Comparison of ENCODE assay signal across 14 cellular contexts in the genomic region with DNA sequence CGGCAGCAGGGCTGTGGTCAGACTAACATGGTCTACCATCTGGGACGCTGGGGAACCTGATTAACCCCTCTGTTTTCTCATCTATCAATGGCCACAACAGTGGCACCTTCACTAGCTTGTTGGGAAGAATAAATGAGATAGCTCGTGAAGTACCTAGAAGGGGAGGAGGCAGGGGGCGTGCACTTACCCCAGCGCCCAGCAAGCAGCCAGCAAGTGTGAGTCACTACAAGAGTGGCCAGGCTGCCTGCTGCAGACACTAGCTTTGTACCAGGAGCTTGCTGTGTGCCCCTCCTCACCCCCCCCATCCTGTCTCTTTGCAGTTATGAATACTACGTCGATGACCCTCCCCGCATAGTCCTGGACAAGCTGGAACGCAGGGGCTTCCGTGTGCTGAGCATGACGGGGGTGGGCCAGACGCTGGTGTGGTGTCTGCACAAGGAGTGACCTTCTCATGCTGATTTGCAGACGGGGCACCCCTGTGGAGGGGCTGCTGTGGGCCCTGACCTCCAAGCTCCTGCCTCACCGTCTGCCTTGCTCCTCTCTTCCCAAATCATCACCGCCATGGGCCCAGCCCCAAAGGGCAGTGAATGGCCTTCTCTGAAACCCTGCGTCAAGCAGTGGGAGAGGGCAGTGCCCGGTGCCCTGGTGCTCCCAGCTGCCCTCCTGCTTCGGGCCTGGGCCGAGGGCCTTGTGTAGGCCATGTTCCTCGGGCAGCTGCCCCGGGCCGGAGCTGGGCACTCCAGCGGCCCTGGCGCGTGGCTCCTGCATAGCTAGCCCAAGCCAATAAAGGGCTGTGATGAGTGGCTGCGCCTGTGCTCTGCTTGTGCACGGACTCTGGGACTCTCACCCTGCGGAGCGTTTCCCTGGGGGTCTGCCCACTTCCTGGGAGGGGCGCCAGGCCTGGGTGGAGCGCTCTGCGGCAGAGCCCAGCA. TPM values are rescaled to one million over a fixed set of nuclear protein-coding genes. Genes with fewer than 3 reads are reported as not detected.
DNase-seq lines count a peak whose midpoint lies in the region; ATAC-seq, FAIRE-seq and TF ChIP-seq lines count a peak whose summit lies in the region.
"Had no signal": no experiment of that assay in that cellular context is flagged by ENCODE, and none has a peak within 500 bp of the region (broad histone marks: within the 10 kb centered on the region; RNA-seq: fewer than 3 reads in every experiment).

No MANE protein-coding gene starts in this region.

- DNase-seq in ELR (ENCODE audit: low read depth) (peak; percentile 57), M059J (ENCODE audit: low read depth) (peak; percentile 78), brain microvascular endothelial cell (peak; percentile 60), HepG2 (ENCODE audit: low spot score) (no peak), small intestine (no peak), NCI-H2196 (lab: John Stamatoyannopoulos, UW; ENCODE audit: unreplicated experiment) (no peak), midbrain (lab: John Stamatoyannopoulos, UW) (no peak)
- DNase-seq: activated naive CD8-positive, alpha-beta T cell treated with anti-CD3 and anti-CD28 coated beads for 36 hours; CD4-positive, alpha-beta T cell; heart right ventricle; NCI-H2171; psoas muscle; RPMI8226 had no signal

- FAIRE-seq in HepG2 (lab: Jason Lieb, UNC), result no peak
- FAIRE-seq in small intestine (lab: Jason Lieb, UNC), result no peak

- H3K4me1 ChIP-seq in HepG2 (ENCODE audit: insufficient read depth, low read length) (peaks cover 31% of the 10 kb centered on the region), small intestine (ENCODE audit: control insufficient read depth in 2 of 2, insufficient read depth in 1 of 2, low read depth in 1 of 2, low read length in 1 of 2) (peaks cover 2 to 3% of the 10 kb centered on the region in 2 donors)

- CTCF ChIA-PET in HepG2 (lab: Yijun Ruan, JAX; ENCODE audit: low intra/inter-chr PET ratio, low total read pairs), result no interaction called here

- H4K20me1 ChIP-seq in HepG2 (ENCODE audit: insufficient read depth, low read length), result no peaks in the 10 kb centered on the region

- intact Hi-C loops in HepG2 (cut with micrococcal nuclease; ENCODE audit: unreplicated experiment), result no loop called here

- ATAC-seq in HepG2 (no peak), HG02678 (IDR thresholded peaks at IDR 0.05; ENCODE audit: unreplicated experiment) (no peak)
- ATAC-seq: heart right ventricle, psoas muscle had no signal

- H3K27me3 ChIP-seq in brain microvascular endothelial cell (replicated peaks) (no peaks in the 10 kb centered on the region), HepG2 (ENCODE audit: control insufficient read depth in 1 of 2, insufficient read depth in 2 of 2, low read length in 2 of 2) (no peaks in the 10 kb centered on the region), small intestine (ENCODE audit: control insufficient read depth in 2 of 2, insufficient read depth in 2 of 2, low read length in 2 of 2) (no peaks in the 10 kb centered on the region)
- H3K27me3 ChIP-seq: heart right ventricle had no signal

- WGBS in HepG2 (ENCODE audit: low lambda C conversion rate), result 97% methylated on average over 20 of the region's 32 CpGs
- 88 to 90% (median 88%) methylated on average over 32 of the region's 32 CpGs for WGBS in small intestine, 3 donors

- no peak for TF ChIP-seq EP300 in HepG2 (IDR thresholded peaks at IDR 0.05; ENCODE audit: low read depth in 2 of 2, low read length in 2 of 2)
- TF ChIP-seq EP300 in HepG2 (CRISPR knock-in tag; IDR thresholded peaks at IDR 0.05; ENCODE audit: borderline replicate concordance), result no peak

- no peak overlapping the region for H2AFZ ChIP-seq in HepG2 (ENCODE audit: low read length)

- H3K4me3 ChIP-seq in brain microvascular endothelial cell (ENCODE audit: low read depth, low read length) (no peak overlapping the region), HepG2 (replicated peaks in 1 of 3; ENCODE audit: insufficient read depth in 1 of 3, low read depth in 2 of 3, low read length in 3 of 3) (no peak overlapping the region), small intestine (ENCODE audit: low read depth in 1 of 2, low read length in 2 of 2) (no peak overlapping the region)
- H3K4me3 ChIP-seq: heart right ventricle, psoas muscle had no signal

- H3K36me3 ChIP-seq in brain microvascular endothelial cell (replicated peaks) (no peaks in the 10 kb centered on the region), HepG2 (replicated peaks in 1 of 2; ENCODE audit: control insufficient read depth in 1 of 2, insufficient read depth in 2 of 2, low read length in 2 of 2) (peaks cover 7 to 22% of the 10 kb centered on the region in 2 experiments; a peak in 4 of 5 replicates), small intestine (ENCODE audit: control insufficient read depth in 2 of 2, insufficient read depth in 2 of 2, low read length in 2 of 2) (peaks cover 0 to 4% of the 10 kb centered on the region in 2 donors)

- H3K4me2 ChIP-seq in HepG2 (ENCODE audit: low read depth, low read length), result no peak overlapping the region

- TF ChIP-seq CTCF in brain microvascular endothelial cell (IDR thresholded peaks at IDR 0.05; ENCODE audit: low read depth, low read length, missing control alignments) (no peak), HepG2 (CRISPR knock-in tag; IDR thresholded peaks at IDR 0.05) (no peak)

- TF ChIP-seq POLR2A in HepG2 (IDR thresholded peaks at IDR 0.05; ENCODE audit: insufficient read depth in 1 of 2, low read depth in 2 of 2, low read length in 2 of 2), result peak in 1 of 2 experiments; percentile 26; a peak in 1 of 4 replicates

- in situ Hi-C loops in brain microvascular endothelial cell (cut with HindIII; ENCODE audit: low pct_ligation_motif_present, low sequenced_read_pairs) (no loop called here), HepG2 (cut with HindIII; ENCODE audit: extremely low pct_ligation_motif_present, low pct_unique_long_range_greater_than_20kb) (no loop called here)

- H3K9ac ChIP-seq in HepG2 (ENCODE audit: insufficient read depth, low read depth, low read length), result no peak overlapping the region

- H3K79me2 ChIP-seq in HepG2 (ENCODE audit: insufficient read depth, low read length), result peaks cover 11% of the 10 kb centered on the region

- BruUV-seq in HepG2 (replicated peaks; lab: Mats Ljungman, UMichigan), result no TSS peak

- no peak for TF ChIP-seq RAD21 in HepG2 (CRISPR knock-in tag; IDR thresholded peaks at IDR 0.05)

- H3K27ac ChIP-seq in brain microvascular endothelial cell (no peak overlapping the region), HepG2 (ENCODE audit: extremely low read length, insufficient read depth, low read length) (no peak overlapping the region), small intestine (ENCODE audit: low read depth in 1 of 2, low read length in 1 of 2) (no peak overlapping the region)
- H3K27ac ChIP-seq: psoas muscle had no signal

- POLR2A ChIA-PET in HepG2 (lab: Yijun Ruan, JAX), result interaction anchor here (0.9 to 1.2 kb wide), 2 partner anchors 40 to 73 kb away, joined by 3 to 4 read pairs; a partner anchor contains a TSS

- no peaks in the 10 kb centered on the region for H3K9me3 ChIP-seq in HepG2 (ENCODE audit: low read length)
- no peaks in the 10 kb centered on the region for H3K9me3 ChIP-seq in small intestine (ENCODE audit: control insufficient read depth, low read depth)
- H3K9me3 ChIP-seq: heart right ventricle, psoas muscle had no signal

RNA-seq across cellular contexts. Expression of a gene that starts 2.6 kb away (rescaled TPM):
- total RNA-seq in M059J (2014; rRNA removed; shearing (Covaris generic)), result 0.05 and 0.49 TPM in 2 replicates
- 0.34 and 0.51 TPM in 2 replicates for total RNA-seq in HepG2 (2016; rRNA removed; fragmentation: Illumina TruSeq; extraction: Trizol)
- not detected in 2 replicates for total RNA-seq in HepG2 (2016; cell fraction: cytosol; rRNA removed; fragmentation: Illumina TruSeq; extraction: Trizol; ENCODE audit: low read depth)
- total RNA-seq in HepG2 (2016; cell fraction: insoluble cytoplasmic fraction; rRNA removed; fragmentation: Illumina TruSeq; extraction: Trizol), result 0.24 and 0.67 TPM in 2 replicates
- 0.12 and 0.14 TPM in 2 replicates for total RNA-seq in HepG2 (2016; cell fraction: membrane; rRNA removed; fragmentation: Illumina TruSeq; extraction: Trizol)
- total RNA-seq in HepG2 (2016; cell fraction: nucleus; rRNA removed; fragmentation: Illumina TruSeq; extraction: Trizol), result 0.97 and 1.1 TPM in 2 replicates
- 1.0 and 1.1 TPM in 2 replicates for polyA plus RNA-seq in HepG2 (2011; rRNA removed)
- 0.38 and 0.59 TPM in 2 replicates for polyA plus RNA-seq in HepG2 (2011; cell fraction: cytosol; rRNA removed)
- 2.6 and 3.2 TPM in 2 replicates for polyA plus RNA-seq in HepG2 (2011; cell fraction: nucleus; rRNA removed)
- polyA plus RNA-seq in HepG2 (2012), result 1.3 and 1.5 TPM in 2 replicates
- polyA plus RNA-seq in HepG2 (2016; cell fraction: cytosol; fragmentation: Illumina TruSeq; extraction: Trizol; ENCODE audit: low read depth), result not detected in 2 replicates
- 0.23 and 0.52 TPM in 2 replicates for polyA plus RNA-seq in HepG2 (2016; cell fraction: insoluble cytoplasmic fraction; fragmentation: Illumina TruSeq; extraction: Trizol; ENCODE audit: low read depth)
- polyA plus RNA-seq in HepG2 (2016; cell fraction: membrane; fragmentation: Illumina TruSeq; extraction: Trizol; ENCODE audit: low read depth), result 0.17 and 0.19 TPM in 2 replicates
- 1.7 and 2.1 TPM in 2 replicates for polyA plus RNA-seq in HepG2 (2016; cell fraction: nucleus; fragmentation: Illumina TruSeq; extraction: Trizol; ENCODE audit: insufficient read depth, low read depth)
- 1.5 and 2.1 TPM in 2 replicates for polyA minus RNA-seq in HepG2 (2011; rRNA and poly(A)+ RNA removed; ENCODE audit: low replicate concordance)
- polyA minus RNA-seq in HepG2 (2011; cell fraction: cytosol; rRNA and poly(A)+ RNA removed), result 0.26 and 0.30 TPM in 2 replicates
- polyA minus RNA-seq in HepG2 (2011; cell fraction: nucleus; rRNA and poly(A)+ RNA removed), result 2.8 and 3.6 TPM in 2 replicates
- under 1 TPM in 2 of 3 donors, not detected in 1; 0.88 to 0.89 TPM for polyA plus RNA-seq in small intestine
- total RNA-seq: psoas muscle had no signal

RNA-seq across cellular contexts. Expression of a gene that starts 3.3 kb away (rescaled TPM):
- 42.0 and 45.9 TPM in 2 replicates for total RNA-seq in M059J (2014; rRNA removed; shearing (Covaris generic))
- 92.4 and 93.1 TPM in 2 replicates for total RNA-seq in HepG2 (2016; rRNA removed; fragmentation: Illumina TruSeq; extraction: Trizol)
- 106 and 198 TPM in 2 replicates for total RNA-seq in HepG2 (2016; cell fraction: cytosol; rRNA removed; fragmentation: Illumina TruSeq; extraction: Trizol; ENCODE audit: low read depth)
- 92.8 and 98.5 TPM in 2 replicates for total RNA-seq in HepG2 (2016; cell fraction: insoluble cytoplasmic fraction; rRNA removed; fragmentation: Illumina TruSeq; extraction: Trizol)
- 116 and 181 TPM in 2 replicates for total RNA-seq in HepG2 (2016; cell fraction: membrane; rRNA removed; fragmentation: Illumina TruSeq; extraction: Trizol)
- total RNA-seq in HepG2 (2016; cell fraction: nucleus; rRNA removed; fragmentation: Illumina TruSeq; extraction: Trizol), result 33.3 and 38.5 TPM in 2 replicates
- 51.5 and 55.8 TPM in 2 replicates for polyA plus RNA-seq in HepG2 (2011; rRNA removed)
- polyA plus RNA-seq in HepG2 (2011; cell fraction: cytosol; rRNA removed), result 71.1 and 107 TPM in 2 replicates
- polyA plus RNA-seq in HepG2 (2011; cell fraction: nucleus; rRNA removed), result 36.7 and 39.2 TPM in 2 replicates
- 23.3 and 24.8 TPM in 2 replicates for polyA plus RNA-seq in HepG2 (2012)
- polyA plus RNA-seq in HepG2 (2016; cell fraction: cytosol; fragmentation: Illumina TruSeq; extraction: Trizol; ENCODE audit: low read depth), result 113 and 197 TPM in 2 replicates
- 83.4 and 86.6 TPM in 2 replicates for polyA plus RNA-seq in HepG2 (2016; cell fraction: insoluble cytoplasmic fraction; fragmentation: Illumina TruSeq; extraction: Trizol; ENCODE audit: low read depth)
- 98.6 and 148 TPM in 2 replicates for polyA plus RNA-seq in HepG2 (2016; cell fraction: membrane; fragmentation: Illumina TruSeq; extraction: Trizol; ENCODE audit: low read depth)
- polyA plus RNA-seq in HepG2 (2016; cell fraction: nucleus; fragmentation: Illumina TruSeq; extraction: Trizol; ENCODE audit: insufficient read depth, low read depth), result 46.0 and 55.2 TPM in 2 replicates
- polyA minus RNA-seq in HepG2 (2011; rRNA and poly(A)+ RNA removed; ENCODE audit: low replicate concordance), result 37.3 and 70.3 TPM in 2 replicates
- 16.0 and 18.6 TPM in 2 replicates for polyA minus RNA-seq in HepG2 (2011; cell fraction: cytosol; rRNA and poly(A)+ RNA removed)
- polyA minus RNA-seq in HepG2 (2011; cell fraction: nucleus; rRNA and poly(A)+ RNA removed), result 13.9 and 15.3 TPM in 2 replicates
- polyA plus RNA-seq in small intestine, result 100 to 1,000 TPM in 2 of 3 donors, 10 to 100 TPM in 1; 96.7 to 150 (median 145) TPM

RNA-seq across cellular contexts. Expression of a gene that starts 12.1 kb away (rescaled TPM):
- 13.5 and 19.2 TPM in 2 replicates for total RNA-seq in M059J (2014; rRNA removed; shearing (Covaris generic))
- 10.5 and 19.5 TPM in 2 replicates for total RNA-seq in HepG2 (2016; rRNA removed; fragmentation: Illumina TruSeq; extraction: Trizol)
- total RNA-seq in HepG2 (2016; cell fraction: cytosol; rRNA removed; fragmentation: Illumina TruSeq; extraction: Trizol; ENCODE audit: low read depth), result 18.0 and 20.7 TPM in 2 replicates
- total RNA-seq in HepG2 (2016; cell fraction: insoluble cytoplasmic fraction; rRNA removed; fragmentation: Illumina TruSeq; extraction: Trizol), result 7.9 and 18.6 TPM in 2 replicates
- total RNA-seq in HepG2 (2016; cell fraction: membrane; rRNA removed; fragmentation: Illumina TruSeq; extraction: Trizol), result 10.4 and 11.1 TPM in 2 replicates
- total RNA-seq in HepG2 (2016; cell fraction: nucleus; rRNA removed; fragmentation: Illumina TruSeq; extraction: Trizol), result 22.7 and 25.4 TPM in 2 replicates
- polyA plus RNA-seq in HepG2 (2011; rRNA removed), result 16.8 and 18.2 TPM in 2 replicates
- polyA plus RNA-seq in HepG2 (2011; cell fraction: cytosol; rRNA removed), result 17.5 and 19.5 TPM in 2 replicates
- polyA plus RNA-seq in HepG2 (2011; cell fraction: nucleus; rRNA removed), result 16.1 and 22.7 TPM in 2 replicates
- polyA plus RNA-seq in HepG2 (2012), result 19.5 and 21.1 TPM in 2 replicates
- 5.8 and 6.1 TPM in 2 replicates for polyA plus RNA-seq in HepG2 (2016; cell fraction: cytosol; fragmentation: Illumina TruSeq; extraction: Trizol; ENCODE audit: low read depth)
- polyA plus RNA-seq in HepG2 (2016; cell fraction: insoluble cytoplasmic fraction; fragmentation: Illumina TruSeq; extraction: Trizol; ENCODE audit: low read depth), result 15.7 and 17.8 TPM in 2 replicates
- 11.2 and 11.3 TPM in 2 replicates for polyA plus RNA-seq in HepG2 (2016; cell fraction: membrane; fragmentation: Illumina TruSeq; extraction: Trizol; ENCODE audit: low read depth)
- polyA plus RNA-seq in HepG2 (2016; cell fraction: nucleus; fragmentation: Illumina TruSeq; extraction: Trizol; ENCODE audit: insufficient read depth, low read depth), result 60.2 and 62.0 TPM in 2 replicates
- 12.7 and 29.0 TPM in 2 replicates for polyA minus RNA-seq in HepG2 (2011; rRNA and poly(A)+ RNA removed; ENCODE audit: low replicate concordance)
- 12.9 and 13.8 TPM in 2 replicates for polyA minus RNA-seq in HepG2 (2011; cell fraction: cytosol; rRNA and poly(A)+ RNA removed)
- 10.2 and 11.7 TPM in 2 replicates for polyA minus RNA-seq in HepG2 (2011; cell fraction: nucleus; rRNA and poly(A)+ RNA removed)
- 10 to 100 TPM; 36.6 to 80.8 (median 68.7) TPM for polyA plus RNA-seq in small intestine

RNA-seq across cellular contexts. Expression of a gene that starts 39.7 kb away (rescaled TPM):
- total RNA-seq in M059J (2014; rRNA removed; shearing (Covaris generic)), result 45.9 and 60.7 TPM in 2 replicates
- 19.2 and 23.3 TPM in 2 replicates for total RNA-seq in HepG2 (2016; rRNA removed; fragmentation: Illumina TruSeq; extraction: Trizol)
- total RNA-seq in HepG2 (2016; cell fraction: cytosol; rRNA removed; fragmentation: Illumina TruSeq; extraction: Trizol; ENCODE audit: low read depth), result 8.3 and 9.4 TPM in 2 replicates
- 18.8 and 22.2 TPM in 2 replicates for total RNA-seq in HepG2 (2016; cell fraction: insoluble cytoplasmic fraction; rRNA removed; fragmentation: Illumina TruSeq; extraction: Trizol)
- total RNA-seq in HepG2 (2016; cell fraction: membrane; rRNA removed; fragmentation: Illumina TruSeq; extraction: Trizol), result 14.4 and 14.9 TPM in 2 replicates
- total RNA-seq in HepG2 (2016; cell fraction: nucleus; rRNA removed; fragmentation: Illumina TruSeq; extraction: Trizol), result 20.2 and 21.1 TPM in 2 replicates
- 44.0 and 55.3 TPM in 2 replicates for polyA plus RNA-seq in HepG2 (2011; rRNA removed)
- 40.1 and 40.5 TPM in 2 replicates for polyA plus RNA-seq in HepG2 (2011; cell fraction: cytosol; rRNA removed)
- 167 and 208 TPM in 2 replicates for polyA plus RNA-seq in HepG2 (2011; cell fraction: nucleus; rRNA removed)
- 19.2 and 22.5 TPM in 2 replicates for polyA plus RNA-seq in HepG2 (2012)
- polyA plus RNA-seq in HepG2 (2016; cell fraction: cytosol; fragmentation: Illumina TruSeq; extraction: Trizol; ENCODE audit: low read depth), result 6.8 and 9.0 TPM in 2 replicates
- polyA plus RNA-seq in HepG2 (2016; cell fraction: insoluble cytoplasmic fraction; fragmentation: Illumina TruSeq; extraction: Trizol; ENCODE audit: low read depth), result 21.3 TPM in 2 replicates
- polyA plus RNA-seq in HepG2 (2016; cell fraction: membrane; fragmentation: Illumina TruSeq; extraction: Trizol; ENCODE audit: low read depth), result 11.2 and 14.4 TPM in 2 replicates
- 60.8 and 65.3 TPM in 2 replicates for polyA plus RNA-seq in HepG2 (2016; cell fraction: nucleus; fragmentation: Illumina TruSeq; extraction: Trizol; ENCODE audit: insufficient read depth, low read depth)
- 25.9 and 65.3 TPM in 2 replicates for polyA minus RNA-seq in HepG2 (2011; rRNA and poly(A)+ RNA removed; ENCODE audit: low replicate concordance)
- polyA minus RNA-seq in HepG2 (2011; cell fraction: cytosol; rRNA and poly(A)+ RNA removed), result 7.5 and 9.9 TPM in 2 replicates
- 24.6 and 30.2 TPM in 2 replicates for polyA minus RNA-seq in HepG2 (2011; cell fraction: nucleus; rRNA and poly(A)+ RNA removed)
- polyA plus RNA-seq in small intestine, result 10 to 100 TPM; 28.8 to 94.6 (median 59.4) TPM

RNA-seq across cellular contexts. Expression of a gene that starts 40.1 kb away (rescaled TPM):
- total RNA-seq in M059J (2014; rRNA removed; shearing (Covaris generic)), result 26.1 and 31.5 TPM in 2 replicates
- total RNA-seq in HepG2 (2016; rRNA removed; fragmentation: Illumina TruSeq; extraction: Trizol), result 26.5 and 30.2 TPM in 2 replicates
- total RNA-seq in HepG2 (2016; cell fraction: cytosol; rRNA removed; fragmentation: Illumina TruSeq; extraction: Trizol; ENCODE audit: low read depth), result 6.4 and 7.8 TPM in 2 replicates
- 30.1 and 30.4 TPM in 2 replicates for total RNA-seq in HepG2 (2016; cell fraction: insoluble cytoplasmic fraction; rRNA removed; fragmentation: Illumina TruSeq; extraction: Trizol)
- total RNA-seq in HepG2 (2016; cell fraction: membrane; rRNA removed; fragmentation: Illumina TruSeq; extraction: Trizol), result 7.4 and 8.6 TPM in 2 replicates
- total RNA-seq in HepG2 (2016; cell fraction: nucleus; rRNA removed; fragmentation: Illumina TruSeq; extraction: Trizol), result 17.9 and 19.3 TPM in 2 replicates
- polyA plus RNA-seq in HepG2 (2011; rRNA removed) (22.2 and 23.0 TPM in 2 replicates), small intestine (10 to 100 TPM; 54.5 to 95.9 (median 63.8) TPM)
- 25.4 and 31.1 TPM in 2 replicates for polyA plus RNA-seq in HepG2 (2011; cell fraction: cytosol; rRNA removed)
- polyA plus RNA-seq in HepG2 (2011; cell fraction: nucleus; rRNA removed), result 71.0 and 88.9 TPM in 2 replicates
- polyA plus RNA-seq in HepG2 (2012), result 15.6 and 17.8 TPM in 2 replicates
- 4.4 TPM in 2 replicates for polyA plus RNA-seq in HepG2 (2016; cell fraction: cytosol; fragmentation: Illumina TruSeq; extraction: Trizol; ENCODE audit: low read depth)
- 27.5 and 28.1 TPM in 2 replicates for polyA plus RNA-seq in HepG2 (2016; cell fraction: insoluble cytoplasmic fraction; fragmentation: Illumina TruSeq; extraction: Trizol; ENCODE audit: low read depth)
- polyA plus RNA-seq in HepG2 (2016; cell fraction: membrane; fragmentation: Illumina TruSeq; extraction: Trizol; ENCODE audit: low read depth), result 3.8 and 5.1 TPM in 2 replicates
- polyA plus RNA-seq in HepG2 (2016; cell fraction: nucleus; fragmentation: Illumina TruSeq; extraction: Trizol; ENCODE audit: insufficient read depth, low read depth), result 36.5 and 39.9 TPM in 2 replicates
- 9.9 and 24.8 TPM in 2 replicates for polyA minus RNA-seq in HepG2 (2011; rRNA and poly(A)+ RNA removed; ENCODE audit: low replicate concordance)
- polyA minus RNA-seq in HepG2 (2011; cell fraction: cytosol; rRNA and poly(A)+ RNA removed), result 5.3 and 10.7 TPM in 2 replicates
- polyA minus RNA-seq in HepG2 (2011; cell fraction: nucleus; rRNA and poly(A)+ RNA removed), result 27.2 and 33.7 TPM in 2 replicates

Comparison
In these comparisons a context has a peak if more than half of its experiments do, and no peak if none do; other contexts are left out.
1. DNase-seq: peak in ELR (single experiment), M059J (single experiment) and brain microvascular endothelial cell (single experiment); none in HepG2 (single experiment), small intestine (single experiment), NCI-H2196 (single experiment) and midbrain (single experiment).